Comparison of ENCODE assay signal across 8 cellular contexts in the genomic region with DNA sequence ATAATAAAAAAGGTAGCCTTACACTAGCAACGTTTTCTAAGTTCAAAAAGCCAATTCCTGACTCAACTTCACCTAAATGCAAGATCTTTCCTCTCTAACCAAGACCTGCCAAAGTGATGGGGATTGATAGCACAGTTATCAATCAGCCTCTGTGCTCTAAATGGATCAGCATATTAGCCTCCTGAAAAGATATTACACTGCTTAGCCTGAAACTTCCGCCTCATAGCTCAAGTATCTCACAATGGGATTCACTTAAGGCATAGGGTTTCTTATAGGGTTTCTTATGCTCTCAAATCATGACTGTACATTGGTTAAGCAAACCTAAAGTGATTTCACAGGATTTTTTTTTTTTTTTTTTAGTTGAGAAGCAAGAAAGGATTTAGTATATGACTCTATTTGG. TPM values are rescaled to one million over a fixed set of nuclear protein-coding genes. Genes with fewer than 3 reads are reported as not detected.
DNase-seq lines count a peak whose midpoint lies in the region; ATAC-seq and TF ChIP-seq lines count a peak whose summit lies in the region.
"Had no signal": no experiment of that assay in that cellular context is flagged by ENCODE, and none has a peak within 500 bp of the region (broad histone marks: within the 10 kb centered on the region; RNA-seq: fewer than 3 reads in every experiment).

No MANE protein-coding gene starts in this region.

- peaks cover 20% of the 10 kb centered on the region for H3K4me1 ChIP-seq in Loucy (ENCODE audit: insufficient read depth, low read length, poor library complexity, severe bottlenecking)
- H3K4me1 ChIP-seq in endocrine pancreas (ENCODE audit: control insufficient read depth, insufficient read depth, low read length), result no peaks in the 10 kb centered on the region
- peaks cover 24 to 72% (median 43%) of the 10 kb centered on the region in 6 donors for H3K4me1 ChIP-seq in spleen

- H3K9ac ChIP-seq in Loucy (ENCODE audit: low read depth, low read length, poor library complexity, severe bottlenecking), result peak overlapping the region; percentile 63
- no peak overlapping the region for H3K9ac ChIP-seq in endocrine pancreas (ENCODE audit: control insufficient read depth, insufficient read depth, low read length)

- H3F3A ChIP-seq in Loucy (ENCODE audit: low read depth), result no peaks in the 10 kb centered on the region

- H3K4me3 ChIP-seq in Loucy (ENCODE audit: low read length, poor library complexity, severe bottlenecking) (peak overlapping the region; percentile 81), endocrine pancreas (ENCODE audit: control insufficient read depth, insufficient read depth, low read length) (peak overlapping the region; percentile 97), spleen (peak overlapping the region in 5 of 8 donors; percentile 57 to 82 (median 60))

- H3K9me2 ChIP-seq in Loucy (replicated peaks; ENCODE audit: low read depth, low read length), result no peaks in the 10 kb centered on the region

- TF ChIP-seq CTCF in Loucy (conservative IDR thresholded peaks at IDR 0.05; ENCODE audit: low read length) (no peak), spleen (IDR thresholded peaks at IDR 0.05 in 8 of 11, conservative IDR thresholded peaks at IDR 0.05 in 3 of 11) (no peak)

- H3K36me3 ChIP-seq in Loucy (ENCODE audit: insufficient read depth, low read length), result no peaks in the 10 kb centered on the region
- no peaks in the 10 kb centered on the region for H3K36me3 ChIP-seq in endocrine pancreas (ENCODE audit: control insufficient read depth, insufficient read depth, low read length)
- no peaks in the 10 kb centered on the region for H3K36me3 ChIP-seq in spleen

- DNase-seq in spleen, result no peak
- DNase-seq in stimulated activated CD4-positive, alpha-beta T cell treated with anti-CD3 and anti-CD28 coated beads, Interleukin-12 subunit alpha, Interleukin-12 subunit beta, amount 100 ng/mL, for 4 hours, result no peak
- DNase-seq in HuH-7 (ENCODE audit: low spot score), result no peak
- no peak for DNase-seq in activated CD4-positive, alpha-beta T cell treated with anti-CD3 and anti-CD28 coated beads for 48 hours
- DNase-seq: activated CD8-positive, alpha-beta memory T cell treated with anti-CD3 and anti-CD28 coated beads, Interleukin-2, amount 50 U/mL, for 48 hours had no signal

- H3K79me2 ChIP-seq in Loucy (ENCODE audit: insufficient read depth, low read length), result no peaks in the 10 kb centered on the region

- WGBS in spleen, 5 donors, result 42 to 58% (median 51%) methylated on average over 2 of the region's 2 CpGs

- H3K27me3 ChIP-seq in Loucy (ENCODE audit: insufficient read depth, low read length, poor library complexity, severe bottlenecking) (no peaks in the 10 kb centered on the region), endocrine pancreas (ENCODE audit: control insufficient read depth, insufficient read depth, low read length) (no peaks in the 10 kb centered on the region), spleen (replicated peaks in 1 of 7) (no peaks in the 10 kb centered on the region)

- intact Hi-C loops in spleen (cut with DNase I; ENCODE audit: low total_unique reads), result no loop called here

- no peak for TF ChIP-seq POLR2A in spleen (IDR thresholded peaks at IDR 0.05)

- H3K4me2 ChIP-seq in Loucy (ENCODE audit: low read depth, low read length, poor library complexity, severe bottlenecking), result peak overlapping the region; percentile 66

- peak overlapping the region; percentile 96 for H2AFZ ChIP-seq in Loucy (ENCODE audit: low read length)

- peak; percentile 1 for ATAC-seq in GM19324 (IDR thresholded peaks at IDR 0.05; ENCODE audit: low FRiP score, unreplicated experiment)

- no peaks in the 10 kb centered on the region for H3K9me3 ChIP-seq in Loucy (ENCODE audit: insufficient read depth, low read depth, low read length)
- H3K9me3 ChIP-seq in endocrine pancreas (ENCODE audit: control insufficient read depth, low read length), result no peaks in the 10 kb centered on the region
- no peaks in the 10 kb centered on the region for H3K9me3 ChIP-seq in spleen

- H3K27ac ChIP-seq in spleen, result peak overlapping the region; percentile 59 to 88 (median 84)

- H4K20me1 ChIP-seq in Loucy (ENCODE audit: insufficient read depth, low read length, poor library complexity, severe bottlenecking), result no peaks in the 10 kb centered on the region

RNA-seq across cellular contexts. Expression of a gene that starts 0.4 kb away (rescaled TPM):
- total RNA-seq in spleen, result 10 to 100 TPM; 32.1 to 58.2 (median 47.0) TPM
- 10 to 100 TPM; 10.8 to 11.3 (median 11.2) TPM for polyA plus RNA-seq in spleen
